In the genomic region with DNA sequence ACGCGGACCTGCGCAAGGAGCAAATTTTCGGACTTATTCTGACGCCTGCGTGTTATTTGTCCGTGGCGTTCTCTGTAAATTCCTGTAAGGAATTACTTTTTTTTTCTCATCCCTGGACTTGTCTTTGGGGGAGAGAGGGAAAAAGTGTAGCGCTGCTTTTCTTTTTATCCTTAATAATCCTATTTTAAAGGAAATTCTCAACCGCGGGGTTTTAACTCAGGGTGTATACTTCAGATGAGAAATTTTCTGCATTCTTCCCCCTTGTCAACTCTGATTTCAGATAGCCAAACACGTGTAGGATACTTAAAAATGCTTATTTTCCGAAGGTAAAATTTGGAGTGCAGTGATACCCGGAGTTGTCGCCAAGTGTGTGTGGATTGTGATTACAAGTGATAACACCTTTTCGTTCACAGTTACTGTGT, we compare ENCODE assay signal across 2 cellular contexts.
TF ChIP-seq lines count a peak whose summit lies in the region.

No MANE protein-coding gene starts in this region.

TF ChIP-seq in GM12878, 131 proteins besides CTCF, POLR2A, EP300 and RAD21:
- TF ChIP-seq EGR1 (IDR thresholded peaks at IDR 0.05; ENCODE audit: borderline replicate concordance in 1 of 2, low read depth in 2 of 2, low read length in 2 of 2) (no peak), MXI1 (IDR thresholded peaks at IDR 0.05; ENCODE audit: low read depth, low read length) (peak; percentile 34; the same call in 1 of the 2 replicates)

TF ChIP-seq in liver, 16 proteins besides CTCF, POLR2A, EP300 and RAD21:
- TF ChIP-seq SP1 (IDR thresholded peaks at IDR 0.05) (no peak), NR2F2 (IDR thresholded peaks at IDR 0.05) (no peak), JUND (IDR thresholded peaks at IDR 0.05) (no peak), YY1 (IDR thresholded peaks at IDR 0.05) (no peak), HNF4A (conservative IDR thresholded peaks at IDR 0.05) (no peak)
- TF ChIP-seq, protein P1, sequence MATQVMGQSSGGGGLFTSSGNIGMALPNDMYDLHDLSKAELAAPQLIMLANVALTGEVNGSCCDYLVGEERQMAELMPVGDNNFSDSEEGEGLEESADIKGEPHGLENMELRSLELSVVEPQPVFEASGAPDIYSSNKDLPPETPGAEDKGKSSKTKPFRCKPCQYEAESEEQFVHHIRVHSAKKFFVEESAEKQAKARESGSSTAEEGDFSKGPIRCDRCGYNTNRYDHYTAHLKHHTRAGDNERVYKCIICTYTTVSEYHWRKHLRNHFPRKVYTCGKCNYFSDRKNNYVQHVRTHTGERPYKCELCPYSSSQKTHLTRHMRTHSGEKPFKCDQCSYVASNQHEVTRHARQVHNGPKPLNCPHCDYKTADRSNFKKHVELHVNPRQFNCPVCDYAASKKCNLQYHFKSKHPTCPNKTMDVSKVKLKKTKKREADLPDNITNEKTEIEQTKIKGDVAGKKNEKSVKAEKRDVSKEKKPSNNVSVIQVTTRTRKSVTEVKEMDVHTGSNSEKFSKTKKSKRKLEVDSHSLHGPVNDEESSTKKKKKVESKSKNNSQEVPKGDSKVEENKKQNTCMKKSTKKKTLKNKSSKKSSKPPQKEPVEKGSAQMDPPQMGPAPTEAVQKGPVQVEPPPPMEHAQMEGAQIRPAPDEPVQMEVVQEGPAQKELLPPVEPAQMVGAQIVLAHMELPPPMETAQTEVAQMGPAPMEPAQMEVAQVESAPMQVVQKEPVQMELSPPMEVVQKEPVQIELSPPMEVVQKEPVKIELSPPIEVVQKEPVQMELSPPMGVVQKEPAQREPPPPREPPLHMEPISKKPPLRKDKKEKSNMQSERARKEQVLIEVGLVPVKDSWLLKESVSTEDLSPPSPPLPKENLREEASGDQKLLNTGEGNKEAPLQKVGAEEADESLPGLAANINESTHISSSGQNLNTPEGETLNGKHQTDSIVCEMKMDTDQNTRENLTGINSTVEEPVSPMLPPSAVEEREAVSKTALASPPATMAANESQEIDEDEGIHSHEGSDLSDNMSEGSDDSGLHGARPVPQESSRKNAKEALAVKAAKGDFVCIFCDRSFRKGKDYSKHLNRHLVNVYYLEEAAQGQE (IDR thresholded peaks at IDR 0.05), result no peak
